ENCODE assay signal across 8 cellular contexts in genomic region chr3:138186803-138187295, GRCh38. TPM values are rescaled to one million over a fixed set of nuclear protein-coding genes. Genes with fewer than 3 reads are reported as not detected.
DNase-seq lines count a peak whose midpoint lies in the region; ATAC-seq and TF ChIP-seq lines count a peak whose summit lies in the region.

No MANE protein-coding gene starts in this region.

- DNase-seq in NCI-H446 (lab: John Stamatoyannopoulos, UW) (peak; percentile 85 to 94), NCI-H446 treated with DMSO at 0.1 percent for 48 hours (lab: John Stamatoyannopoulos, UW) (no peak), NCI-H2029 treated with DMSO at 0.1 percent for 48 hours (lab: John Stamatoyannopoulos, UW) (peak; percentile 87), coronary artery (ENCODE audit: low spot score) (no peak), lower leg skin (ENCODE audit: low spot score in 2 of 2) (peak; percentile 87 to 98)
- peak; percentile 70 to 82 (median 76) for DNase-seq in stimulated activated CD4-positive, alpha-beta T cell treated with anti-CD3 and anti-CD28 coated beads, TNF-alpha, amount 100 ng/mL, for 1 hour (ENCODE audit: low read depth in 3 of 3, low spot score in 1 of 3)

- TF ChIP-seq CTCF in coronary artery (IDR thresholded peaks at IDR 0.05) (no peak), lower leg skin (IDR thresholded peaks at IDR 0.05) (no peak)

- no peak for TF ChIP-seq POLR2A in lower leg skin (IDR thresholded peaks at IDR 0.05)

- H3K4me3 ChIP-seq in coronary artery (peak overlapping the region; percentile 97), lower leg skin (ENCODE audit: low read depth, poor library complexity, severe bottlenecking) (peak overlapping the region; percentile 96)

- WGBS in lower leg skin, 2 donors: 0% methylated on average over 20 to 25 of the region's 25 CpGs

- peak; percentile 93 for ATAC-seq in HG02970 (IDR thresholded peaks at IDR 0.05; ENCODE audit: low FRiP score, unreplicated experiment)
- peak; percentile 91 to 93 for ATAC-seq in activated CD4-positive, CD25-positive, alpha-beta regulatory T cell treated with anti-CD3 and anti-CD28 coated beads, Interleukin-2, amount 50 U/mL, for 24 hours

- intact Hi-C loops in lower leg skin (cut with DNase I; ENCODE audit: low total_unique reads): loop anchor here (10.0 kb wide), 1 partner anchor 408 kb away; the partner anchor contains the start of gene CEP70

- peak overlapping the region; percentile 89 to 98 for H3K27ac ChIP-seq in coronary artery

RNA-seq across cellular contexts. Expression of gene ARMC8, which starts 0.3 kb away (rescaled TPM):
- 10 to 100 TPM; 28.8 to 58.0 (median 36.6) TPM for total RNA-seq in lower leg skin

RNA-seq across cellular contexts. Expression of gene DBR1, which starts 12.1 kb away (rescaled TPM):
- total RNA-seq in lower leg skin: 10 to 100 TPM in 3 of 4 donors, 1 to 10 TPM in 1; 9.1 to 13.9 (median 11.9) TPM

RNA-seq across cellular contexts. Expression of gene A4GNT, which starts 54.7 kb away (rescaled TPM):
- not detected for total RNA-seq in lower leg skin

Comparison
In these comparisons a context has a peak if more than half of its experiments do, and no peak if none do; other contexts are left out.
1. DNase-seq: peak in NCI-H446 (2 of 2), NCI-H2029 treated with DMSO at 0.1 percent for 48 hours (single experiment), lower leg skin (2 of 2) and stimulated activated CD4-positive, alpha-beta T cell treated with anti-CD3 and anti-CD28 coated beads, TNF-alpha, amount 100 ng/mL, for 1 hour (3 of 3); none in NCI-H446 treated with DMSO at 0.1 percent for 48 hours (single experiment) and coronary artery (single experiment).